10 cellular contexts compared by ENCODE assay signal in genomic region chr2:176177580-176178270, GRCh38. TPM values are rescaled to one million over a fixed set of nuclear protein-coding genes. Genes with fewer than 3 reads are reported as not detected.
A peak's percentile ranks its signal among the peaks of the same experiment; 100 is the strongest.
DNase-seq lines count a peak whose midpoint lies in the region; ATAC-seq and TF ChIP-seq lines count a peak whose summit lies in the region.
"Had no signal": no experiment of that assay in that cellular context is flagged by ENCODE, and none has a peak within 500 bp of the region (broad histone marks: within the 10 kb centered on the region; RNA-seq: fewer than 3 reads in every experiment).

No MANE protein-coding gene starts in this region.

- H3K27me3 ChIP-seq in foreskin keratinocyte (peaks cover 96% of the 10 kb centered on the region), spleen (replicated peaks in 1 of 7) (peaks cover 0 to 98% (median 50%) of the 10 kb centered on the region in 7 donors)

- H3K27ac ChIP-seq in foreskin keratinocyte: no peak overlapping the region
- peak overlapping the region in 7 of 8 donors; percentile 36 to 69 (median 62) for H3K27ac ChIP-seq in spleen

- H3K36me3 ChIP-seq in spleen: no peaks in the 10 kb centered on the region

- DNase-seq in NCI-H2227 (lab: John Stamatoyannopoulos, UW; ENCODE audit: unreplicated experiment) (peak; percentile 74), NCI-H2227 treated with DMSO at 0.1 percent for 48 hours (lab: John Stamatoyannopoulos, UW) (no peak), NCI-H345 (lab: John Stamatoyannopoulos, UW) (peak; percentile 68), foreskin keratinocyte (no peak), spleen (no peak), mucosa of gallbladder (ENCODE audit: low spot score) (no peak)
- no peak for DNase-seq in stimulated activated naive B cell treated with anti-CD40 and anti-IgM and Interleukin-4, amounts not matched to agents 10 μg/mL and 1 μg/mL and 100 μg/mL, for 72 hours

- peak overlapping the region in 1 of 2 donors; percentile 14 for H3K4me3 Mint-ChIP-seq in stimulated activated naive B cell treated with anti-CD40 and anti-IgM and Interleukin-4, amounts not matched to agents 10 μg/mL and 1 μg/mL and 100 μg/mL, for 72 hours

- peaks cover 4 to 14% of the 10 kb centered on the region in 2 donors for H3K4me1 Mint-ChIP-seq in stimulated activated naive B cell treated with anti-CD40 and anti-IgM and Interleukin-4, amounts not matched to agents 10 μg/mL and 1 μg/mL and 100 μg/mL, for 72 hours

- H3K27ac Mint-ChIP-seq in stimulated activated naive B cell treated with anti-CD40 and anti-IgM and Interleukin-4, amounts not matched to agents 10 μg/mL and 1 μg/mL and 100 μg/mL, for 72 hours: no peak overlapping the region

- ATAC-seq in foreskin keratinocyte (peak; percentile 62), HG02623 (IDR thresholded peaks at IDR 0.05; ENCODE audit: unreplicated experiment) (no peak)
- no peak for ATAC-seq in stimulated activated naive B cell treated with anti-CD40 and anti-IgM and Interleukin-4, amounts not matched to agents 10 μg/mL and 1 μg/mL and 100 μg/mL, for 72 hours (replicated peaks)

- WGBS in spleen, 5 donors: 2 to 6% (median 3%) methylated on average over 26 to 43 of the region's 43 CpGs

- intact Hi-C loops in spleen (cut with DNase I; ENCODE audit: low total_unique reads): no loop called here

- H3K27me3 Mint-ChIP-seq in stimulated activated naive B cell treated with anti-CD40 and anti-IgM and Interleukin-4, amounts not matched to agents 10 μg/mL and 1 μg/mL and 100 μg/mL, for 72 hours: peaks cover 72 to 74% of the 10 kb centered on the region in 2 donors

- H3K9me3 Mint-ChIP-seq in stimulated activated naive B cell treated with anti-CD40 and anti-IgM and Interleukin-4, amounts not matched to agents 10 μg/mL and 1 μg/mL and 100 μg/mL, for 72 hours: no peaks in the 10 kb centered on the region

- no peak for TF ChIP-seq POLR2A in spleen (IDR thresholded peaks at IDR 0.05)

- H3K4me1 ChIP-seq in foreskin keratinocyte: no peaks in the 10 kb centered on the region
- H3K4me1 ChIP-seq in spleen: peaks cover 5 to 26% (median 16%) of the 10 kb centered on the region in 6 donors

- TF ChIP-seq CTCF in foreskin keratinocyte (conservative IDR thresholded peaks at IDR 0.05) (no peak), spleen (IDR thresholded peaks at IDR 0.05 in 8 of 11, conservative IDR thresholded peaks at IDR 0.05 in 3 of 11) (no peak)

- peaks cover under 1 to 1% of the 10 kb centered on the region in 2 donors for H3K36me3 Mint-ChIP-seq in stimulated activated naive B cell treated with anti-CD40 and anti-IgM and Interleukin-4, amounts not matched to agents 10 μg/mL and 1 μg/mL and 100 μg/mL, for 72 hours

- H3K9me3 ChIP-seq in spleen: no peaks in the 10 kb centered on the region

- H3K4me3 ChIP-seq in spleen: peak overlapping the region; percentile 9 to 63 (median 36)

RNA-seq across cellular contexts. Expression of gene HOXD1, which starts 10.7 kb away (rescaled TPM):
- total RNA-seq in foreskin keratinocyte (not detected in 2 replicates), spleen (1 to 10 TPM in 6 of 7 donors, under 1 TPM in 1; 0.88 to 4.5 (median 1.4) TPM), mucosa of gallbladder (0.40 TPM)
- polyA plus RNA-seq in foreskin keratinocyte (0.04 TPM in 1 of 2 replicates, not detected in the other), spleen (1 to 10 TPM in 1 of 3 donors, under 1 TPM in 2; 0.49 to 1.4 (median 0.50) TPM)
- total RNA-seq: osteocyte had no signal
- polyA plus RNA-seq: AG04450 had no signal

RNA-seq across cellular contexts. Expression of gene HOXD3, which starts 20.6 kb away (rescaled TPM):
- total RNA-seq in foreskin keratinocyte (0.32 and 1.2 TPM in 2 replicates), spleen (10 to 100 TPM in 2 of 7 donors, 1 to 10 TPM in 5; 4.5 to 15.3 (median 9.8) TPM), mucosa of gallbladder (3.2 TPM)
- polyA plus RNA-seq in foreskin keratinocyte (0.23 and 0.45 TPM in 2 replicates), spleen (1 to 10 TPM; 1.2 to 4.4 (median 1.7) TPM)
- total RNA-seq: osteocyte had no signal
- polyA plus RNA-seq: AG04450 had no signal

RNA-seq across cellular contexts. Expression of gene HOXD4, which starts 26.4 kb away (rescaled TPM):
- total RNA-seq in foreskin keratinocyte: 0.32 and 0.82 TPM in 2 replicates
- polyA plus RNA-seq in foreskin keratinocyte: 0.39 and 0.83 TPM in 2 replicates
- 1 to 10 TPM; 3.9 to 9.8 (median 8.3) TPM for total RNA-seq in spleen
- 1 to 10 TPM in 2 of 3 donors, under 1 TPM in 1; 0.88 to 5.1 (median 2.1) TPM for polyA plus RNA-seq in spleen
- total RNA-seq in mucosa of gallbladder: 1.0 TPM
- total RNA-seq: osteocyte had no signal
- polyA plus RNA-seq: AG04450 had no signal

RNA-seq across cellular contexts. Expression of gene HOXD8, which starts 48.2 kb away (rescaled TPM):
- 6.5 and 10.8 TPM in 2 replicates for total RNA-seq in foreskin keratinocyte
- polyA plus RNA-seq in foreskin keratinocyte: 7.0 and 9.7 TPM in 2 replicates
- 10 to 100 TPM; 10.5 to 27.0 (median 16.8) TPM for total RNA-seq in spleen
- polyA plus RNA-seq in spleen: 10 to 100 TPM in 1 of 3 donors, 1 to 10 TPM in 2; 4.7 to 15.7 (median 6.0) TPM
- total RNA-seq in mucosa of gallbladder: 1.7 TPM
- total RNA-seq: osteocyte had no signal
- polyA plus RNA-seq: AG04450 had no signal

RNA-seq across cellular contexts. Expression of gene HOXD9, which starts 55.2 kb away (rescaled TPM):
- total RNA-seq in foreskin keratinocyte (0.14 and 0.37 TPM in 2 replicates), spleen (1 to 10 TPM; 1.1 to 4.0 (median 2.9) TPM), mucosa of gallbladder (0.66 TPM)
- polyA plus RNA-seq in foreskin keratinocyte (0.21 and 0.47 TPM in 2 replicates), spleen (1 to 10 TPM; 1.2 to 3.6 (median 1.5) TPM)
- total RNA-seq: osteocyte had no signal
- polyA plus RNA-seq: AG04450 had no signal

Comparison
In these comparisons a context has a peak if more than half of its experiments do, and no peak if none do; other contexts are left out.
1. DNase-seq: peak in NCI-H2227 (single experiment) and NCI-H345 (single experiment); none in NCI-H2227 treated with DMSO at 0.1 percent for 48 hours (single experiment), foreskin keratinocyte (0 of 2), spleen (single experiment), stimulated activated naive B cell treated with anti-CD40 and anti-IgM and Interleukin-4, amounts not matched to agents 10 μg/mL and 1 μg/mL and 100 μg/mL, for 72 hours (single experiment) and mucosa of gallbladder (single experiment).